ENCODE assay signal across 11 cellular contexts in genomic region chr9:99253134-99253533, GRCh38. TPM values are rescaled to one million over a fixed set of nuclear protein-coding genes. Genes with fewer than 3 reads are reported as not detected.
A peak's percentile ranks its signal among the peaks of the same experiment; 100 is the strongest.
DNase-seq lines count a peak whose midpoint lies in the region; ATAC-seq and TF ChIP-seq lines count a peak whose summit lies in the region.
"Had no signal": no experiment of that assay in that cellular context is flagged by ENCODE, and none has a peak within 500 bp of the region (broad histone marks: within the 10 kb centered on the region; RNA-seq: fewer than 3 reads in every experiment).

No MANE protein-coding gene starts in this region.

- TF ChIP-seq CTCF in neural progenitor cell (IDR thresholded peaks at IDR 0.05) (no peak), nephron progenitor cell (IDR thresholded peaks at IDR 0.05) (no peak), Caco-2 (IDR thresholded peaks at IDR 0.05; ENCODE audit: insufficient read depth in 1 of 2, low read depth in 1 of 2, low read length in 1 of 2, severe bottlenecking in 1 of 2, unreplicated experiment in 1 of 2) (no peak)

- no peak overlapping the region for H3K4me2 ChIP-seq in neural progenitor cell
- no peak overlapping the region for H3K4me2 ChIP-seq in GM23248 (ENCODE audit: unreplicated experiment)

- POLR2A ChIA-PET in Caco-2 (lab: Charles Lee) = no interaction called here

- H3K27me3 ChIP-seq in neural progenitor cell (no peaks in the 10 kb centered on the region), GM23248 (replicated peaks; ENCODE audit: insufficient read depth) (no peaks in the 10 kb centered on the region), Caco-2 (replicated peaks; ENCODE audit: control insufficient read depth, insufficient read depth, low read length) (no peaks in the 10 kb centered on the region; the same call in 1 of the 2 replicates)
- H3K27me3 ChIP-seq: adrenal gland had no signal

- no peaks in the 10 kb centered on the region for H3K4me1 ChIP-seq in neural progenitor cell
- peaks cover 6% of the 10 kb centered on the region; the same call in 1 of the 2 replicates for H3K4me1 ChIP-seq in GM23248 (ENCODE audit: insufficient read depth)
- no peaks in the 10 kb centered on the region for H3K4me1 ChIP-seq in Caco-2
- H3K4me1 ChIP-seq: adrenal gland had no signal

- H3K27ac Mint-ChIP-seq in activated CD8-positive, alpha-beta memory T cell treated with anti-CD3 and anti-CD28 coated beads, Interleukin-2, amount 10 ng/mL, durations not matched to agents 7 days and 5 days = peak overlapping the region; percentile 91
- H3K27ac Mint-ChIP-seq in neural progenitor cell = peak overlapping the region; percentile 60
- H3K27ac Mint-ChIP-seq in nephron progenitor cell = no peak overlapping the region
- H3K27ac Mint-ChIP-seq in Caco-2 (ENCODE audit: unreplicated experiment) = no peak overlapping the region

- 100% methylated on average over 2 of the region's 2 CpGs for WGBS in GM23248 (ENCODE audit: low coverage in 1 of 2, low lambda C conversion rate in 2 of 2, missing lambda C conversion rate in 2 of 2), 2 experiments

- peak; percentile 14 for ATAC-seq in activated CD8-positive, alpha-beta memory T cell treated with anti-CD3 and anti-CD28 coated beads, Interleukin-2, amount 10 ng/mL, durations not matched to agents 7 days and 5 days
- peak; percentile 38 for ATAC-seq in HG02588 (IDR thresholded peaks at IDR 0.05; ENCODE audit: unreplicated experiment)
- ATAC-seq in HG03575 (IDR thresholded peaks at IDR 0.05; ENCODE audit: extremely low read depth, insufficient number of reproducible peaks, low FRiP score, unreplicated experiment) = peak; percentile 20

- intact Hi-C loops in Caco-2 (cut with micrococcal nuclease; ENCODE audit: unreplicated experiment) = no loop called here

- in situ Hi-C loops in GM23248 (cut with MboI) = loop anchor here (25.0 kb wide), 1 partner anchor 759 kb away; no protein-coding TSS in a partner anchor

- no peak overlapping the region for H3K9ac ChIP-seq in neural progenitor cell
- no peak overlapping the region for H3K9ac ChIP-seq in GM23248

- H3K27me3 Mint-ChIP-seq in activated CD8-positive, alpha-beta memory T cell treated with anti-CD3 and anti-CD28 coated beads, Interleukin-2, amount 10 ng/mL, durations not matched to agents 7 days and 5 days = no peaks in the 10 kb centered on the region
- no peaks in the 10 kb centered on the region for H3K27me3 Mint-ChIP-seq in neural progenitor cell (ENCODE audit: insufficient read depth, low read depth)
- H3K27me3 Mint-ChIP-seq in nephron progenitor cell (ENCODE audit: low read depth, poor library complexity) = peaks cover 3% of the 10 kb centered on the region
- no peaks in the 10 kb centered on the region for H3K27me3 Mint-ChIP-seq in Caco-2 (ENCODE audit: insufficient read depth, unreplicated experiment)

- no peaks in the 10 kb centered on the region for H3K36me3 Mint-ChIP-seq in activated CD8-positive, alpha-beta memory T cell treated with anti-CD3 and anti-CD28 coated beads, Interleukin-2, amount 10 ng/mL, durations not matched to agents 7 days and 5 days
- H3K36me3 Mint-ChIP-seq in neural progenitor cell (no peaks in the 10 kb centered on the region), nephron progenitor cell (ENCODE audit: low read depth) (no peaks in the 10 kb centered on the region), Caco-2 (ENCODE audit: insufficient read depth, unreplicated experiment) (no peaks in the 10 kb centered on the region)

- H3K79me2 ChIP-seq in neural progenitor cell (ENCODE audit: low read depth) (no peaks in the 10 kb centered on the region), GM23248 (ENCODE audit: insufficient read depth) (no peaks in the 10 kb centered on the region)

- H4K20me1 ChIP-seq in neural progenitor cell (ENCODE audit: low read depth) (no peaks in the 10 kb centered on the region), GM23248 (ENCODE audit: insufficient read depth) (no peaks in the 10 kb centered on the region)

- DNase-seq in activated CD8-positive, alpha-beta memory T cell treated with anti-CD3 and anti-CD28 coated beads, Interleukin-2, amount 10 ng/mL, durations not matched to agents 7 days and 5 days = peak; percentile 60
- DNase-seq in activated CD8-positive, alpha-beta memory T cell treated with anti-CD3 and anti-CD28 coated beads for 24 hours = no peak
- no peak for DNase-seq in neural progenitor cell (ENCODE audit: low spot score)
- DNase-seq in GM23248 = no peak
- DNase-seq in nephron progenitor cell = no peak
- DNase-seq in Caco-2 = no peak
- DNase-seq: adrenal gland, foreskin melanocyte, SIG-M5 had no signal

- H3K4me1 Mint-ChIP-seq in activated CD8-positive, alpha-beta memory T cell treated with anti-CD3 and anti-CD28 coated beads, Interleukin-2, amount 10 ng/mL, durations not matched to agents 7 days and 5 days = peaks cover 50% of the 10 kb centered on the region
- H3K4me1 Mint-ChIP-seq in neural progenitor cell = no peaks in the 10 kb centered on the region
- peaks cover 7% of the 10 kb centered on the region for H3K4me1 Mint-ChIP-seq in nephron progenitor cell
- H3K4me1 Mint-ChIP-seq in Caco-2 (ENCODE audit: low read depth, unreplicated experiment) = no peaks in the 10 kb centered on the region

- H3K9me3 ChIP-seq in neural progenitor cell (ENCODE audit: low read depth) (no peaks in the 10 kb centered on the region), GM23248 (ENCODE audit: low read depth) (no peaks in the 10 kb centered on the region), Caco-2 (no peaks in the 10 kb centered on the region)
- H3K9me3 ChIP-seq: adrenal gland had no signal

- H2AFZ ChIP-seq in neural progenitor cell (replicated peaks) (no peak overlapping the region), GM23248 (no peak overlapping the region)

- peak overlapping the region; percentile 65 for H3K4me3 Mint-ChIP-seq in activated CD8-positive, alpha-beta memory T cell treated with anti-CD3 and anti-CD28 coated beads, Interleukin-2, amount 10 ng/mL, durations not matched to agents 7 days and 5 days
- no peak overlapping the region for H3K4me3 Mint-ChIP-seq in neural progenitor cell
- H3K4me3 Mint-ChIP-seq in nephron progenitor cell = no peak overlapping the region
- H3K4me3 Mint-ChIP-seq in Caco-2 (ENCODE audit: unreplicated experiment) = no peak overlapping the region

- no peak overlapping the region for H3K4me3 ChIP-seq in neural progenitor cell
- H3K4me3 ChIP-seq in GM23248 = no peak overlapping the region
- no peak overlapping the region for H3K4me3 ChIP-seq in Caco-2 (ENCODE audit: low read depth, low read length)
- H3K4me3 ChIP-seq: adrenal gland had no signal

- H3K36me3 ChIP-seq in neural progenitor cell (no peaks in the 10 kb centered on the region), GM23248 (ENCODE audit: low read depth) (no peaks in the 10 kb centered on the region), Caco-2 (ENCODE audit: control insufficient read depth, insufficient read depth, low read length) (no peaks in the 10 kb centered on the region)
- H3K36me3 ChIP-seq: adrenal gland had no signal

- H3K9me2 ChIP-seq in GM23248 (ENCODE audit: insufficient read depth) = no peaks in the 10 kb centered on the region

- H3F3A ChIP-seq in neural progenitor cell (ENCODE audit: low read depth) (no peaks in the 10 kb centered on the region), GM23248 (ENCODE audit: insufficient read depth) (no peaks in the 10 kb centered on the region)

- H3K9me3 Mint-ChIP-seq in activated CD8-positive, alpha-beta memory T cell treated with anti-CD3 and anti-CD28 coated beads, Interleukin-2, amount 10 ng/mL, durations not matched to agents 7 days and 5 days (ENCODE audit: low read depth) = no peaks in the 10 kb centered on the region
- H3K9me3 Mint-ChIP-seq in neural progenitor cell (no peaks in the 10 kb centered on the region), nephron progenitor cell (no peaks in the 10 kb centered on the region), Caco-2 (ENCODE audit: unreplicated experiment) (no peaks in the 10 kb centered on the region)

- BruUV-seq in Caco-2 (replicated peaks; lab: Mats Ljungman, UMichigan) = no TSS peak

- H3K27ac ChIP-seq in neural progenitor cell (no peak overlapping the region), GM23248 (no peak overlapping the region)
- H3K27ac ChIP-seq: adrenal gland had no signal

- CTCF ChIA-PET in activated CD8-positive, alpha-beta memory T cell treated with anti-CD3 and anti-CD28 coated beads, Interleukin-2, amount 10 ng/mL, durations not matched to agents 7 days and 5 days (lab: Charles Lee) = no interaction called here
- CTCF ChIA-PET in Caco-2 (lab: Charles Lee) = no interaction called here

RNA-seq across cellular contexts. Expression of gene SEC61B, which starts 31.1 kb away (rescaled TPM):
- total RNA-seq in activated CD8-positive, alpha-beta memory T cell treated with anti-CD3 and anti-CD28 coated beads, Interleukin-2, amount 10 ng/mL, durations not matched to agents 7 days and 5 days = 100 to 1,000 TPM; 101 to 154 TPM
- total RNA-seq in neural progenitor cell (ENCODE audit: low replicate concordance) = 83.7 and 99.2 TPM in 2 replicates
- 117 and 127 TPM in 2 replicates for total RNA-seq in GM23248 (2014; rRNA removed; shearing (Covaris generic))
- polyA plus RNA-seq in GM23248 (2016; fragmentation: Nextera tagmentation; extraction: Ambion mirVana) = 428 and 441 TPM in 2 replicates
- 167 and 170 TPM in 2 replicates for total RNA-seq in Caco-2 (2022)

RNA-seq across cellular contexts. Expression of gene ALG2, which starts 31.4 kb away (rescaled TPM):
- 10 to 100 TPM; 20.2 to 35.4 TPM for total RNA-seq in activated CD8-positive, alpha-beta memory T cell treated with anti-CD3 and anti-CD28 coated beads, Interleukin-2, amount 10 ng/mL, durations not matched to agents 7 days and 5 days
- total RNA-seq in neural progenitor cell (ENCODE audit: low replicate concordance) (25.0 and 26.0 TPM in 2 replicates), Caco-2 (2022) (37.9 and 39.8 TPM in 2 replicates)
- 61.7 and 65.8 TPM in 2 replicates for total RNA-seq in GM23248 (2014; rRNA removed; shearing (Covaris generic))
- 59.5 and 64.5 TPM in 2 replicates for polyA plus RNA-seq in GM23248 (2016; fragmentation: Nextera tagmentation; extraction: Ambion mirVana)

Comparison
In these comparisons a context has a peak if more than half of its experiments do, and no peak if none do; other contexts are left out.
1. H3K27ac Mint-ChIP-seq: peak in activated CD8-positive, alpha-beta memory T cell treated with anti-CD3 and anti-CD28 coated beads, Interleukin-2, amount 10 ng/mL, durations not matched to agents 7 days and 5 days (single experiment) and neural progenitor cell (single experiment); none in nephron progenitor cell (single experiment) and Caco-2 (single experiment).
2. Peak in every context shown above with its lines, with median percentiles within 50 percentile points of each other: ATAC-seq.